9 cellular contexts compared by ENCODE assay signal in the genomic region with DNA sequence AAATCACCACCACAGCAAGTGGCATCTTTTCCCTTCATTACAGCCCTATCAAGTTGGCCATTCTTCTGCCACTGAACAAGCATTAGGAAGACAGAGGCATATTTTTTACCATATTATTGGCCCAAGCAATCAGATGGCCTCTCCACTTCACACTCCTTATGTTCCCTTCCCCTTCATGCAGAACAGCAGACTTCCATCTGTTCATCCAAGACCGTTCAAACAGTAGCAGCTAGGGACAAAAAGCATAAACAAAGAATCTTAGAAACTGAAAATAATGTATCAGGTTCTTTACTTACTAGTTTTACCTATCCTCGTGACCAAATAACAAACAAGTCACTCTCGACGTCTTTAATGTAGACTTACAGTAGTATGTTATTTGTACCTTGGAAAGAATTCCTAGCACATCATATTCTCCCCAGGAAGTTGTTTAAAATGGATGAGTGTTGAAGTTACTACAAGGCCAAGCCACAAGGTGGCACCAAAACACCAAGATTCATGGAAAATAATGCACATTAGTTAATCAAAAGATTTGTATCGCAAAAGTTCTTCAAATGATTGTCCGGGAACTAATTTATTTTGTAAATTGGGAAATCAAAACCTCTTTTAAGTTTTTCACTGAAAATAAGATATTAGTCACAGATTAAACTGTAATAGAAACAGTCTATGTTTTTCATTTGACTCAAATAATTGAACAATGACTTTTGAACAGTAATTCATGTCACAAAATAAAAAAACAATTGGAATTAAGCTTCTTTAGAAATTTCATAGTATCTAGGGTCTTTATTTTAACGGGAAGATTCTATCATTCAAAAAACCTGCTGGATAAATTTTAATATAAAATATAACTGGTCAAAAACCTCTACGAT.
DNase-seq lines count a peak whose midpoint lies in the region; ATAC-seq, FAIRE-seq and TF ChIP-seq lines count a peak whose summit lies in the region.
"Had no signal": no experiment of that assay in that cellular context is flagged by ENCODE, and none has a peak within 500 bp of the region (broad histone marks: within the 10 kb centered on the region; RNA-seq: fewer than 3 reads in every experiment).

No MANE protein-coding gene starts in this region.

- no CpG with 5 or more reads among the region's 8 CpGs for WGBS in IMR-90 (ENCODE audit: extremely low coverage in 2 of 2, insufficient read length in 1 of 2), 2 experiments
- 33 to 38% (median 37%) methylated on average over 8 of the region's 8 CpGs for WGBS in small intestine, 3 donors

- H2AFZ ChIP-seq in IMR-90 (replicated peaks; ENCODE audit: low read length, poor library complexity): no peak overlapping the region

- H3K56ac ChIP-seq in IMR-90 (ENCODE audit: extremely low read depth, insufficient read depth, low read length): no peak overlapping the region

- H3K14ac ChIP-seq in IMR-90 (replicated peaks; ENCODE audit: low read depth, low read length): no peak overlapping the region

- 0 out of 2 replicates have a peak, but pooled peaks cover 2% of the 10 kb centered on the region for H3K36me3 ChIP-seq in IMR-90 (ENCODE audit: control insufficient read depth, insufficient read depth, low read length)
- peaks cover 0 to 14% (median 0%) of the 10 kb centered on the region in 3 donors for H3K36me3 ChIP-seq in Peyer's patch
- H3K36me3 ChIP-seq in right atrium auricular region: peaks cover 14% of the 10 kb centered on the region
- H3K36me3 ChIP-seq in small intestine (ENCODE audit: control insufficient read depth in 2 of 2, insufficient read depth in 2 of 2, low read length in 2 of 2): peaks cover 0 to 11% of the 10 kb centered on the region in 2 donors

- no peak overlapping the region for H4K91ac ChIP-seq in IMR-90 (ENCODE audit: insufficient read depth, low read depth, low read length)

- peak; percentile 80 for TF ChIP-seq CTCF in IMR-90 (conservative IDR thresholded peaks at IDR 0.05; ENCODE audit: low read depth, low read length)
- TF ChIP-seq CTCF in Peyer's patch (IDR thresholded peaks at IDR 0.05): peak; percentile 16 to 89 (median 82)
- peak; percentile 65 to 83 for TF ChIP-seq CTCF in right atrium auricular region (IDR thresholded peaks at IDR 0.05)

- intact Hi-C loops in IMR-90 (cut with micrococcal nuclease): loop anchor here (1.0 to 10.0 kb wide), 5 partner anchors 110 to 723 kb away; partner anchors contain the start of gene VPS41

- H3K4ac ChIP-seq in IMR-90 (ENCODE audit: low read depth, low read length): no peak overlapping the region

- H3K4me1 Mint-ChIP-seq in activated naive CD8-positive, alpha-beta T cell treated with anti-CD3 and anti-CD28 coated beads, Interleukin-2, amount 50 U/mL, for 24 hours: no peaks in the 10 kb centered on the region
- H3K4me1 Mint-ChIP-seq: activated naive CD4-positive, alpha-beta T cell treated with anti-CD3 and anti-CD28 coated beads, Interleukin-2, amount 50 U/mL, for 24 hours had no signal

- no peaks in the 10 kb centered on the region for H3K9me3 ChIP-seq in IMR-90 (ENCODE audit: control insufficient read depth, insufficient read depth, low read length)
- no peaks in the 10 kb centered on the region for H3K9me3 ChIP-seq in Peyer's patch
- no peaks in the 10 kb centered on the region for H3K9me3 ChIP-seq in right atrium auricular region
- H3K9me3 ChIP-seq in small intestine (ENCODE audit: control insufficient read depth, low read depth): no peaks in the 10 kb centered on the region

- no peak overlapping the region for H2AK9ac ChIP-seq in IMR-90 (replicated peaks; ENCODE audit: low read depth, low read length, poor library complexity)

- no peaks in the 10 kb centered on the region; the same call in 1 of the 2 replicates for H3K4me1 ChIP-seq in IMR-90 (ENCODE audit: control insufficient read depth, insufficient read depth, low read length)
- H3K4me1 ChIP-seq in Peyer's patch: no peaks in the 10 kb centered on the region
- no peaks in the 10 kb centered on the region for H3K4me1 ChIP-seq in right atrium auricular region
- H3K4me1 ChIP-seq in small intestine (ENCODE audit: control insufficient read depth in 2 of 2, insufficient read depth in 1 of 2, low read depth in 1 of 2, low read length in 1 of 2): no peaks in the 10 kb centered on the region

- dilution Hi-C loops in IMR-90 (cut with HindIII; ENCODE audit: low sequenced_read_pairs, unreplicated experiment): no loop called here

- H2BK20ac ChIP-seq in IMR-90 (ENCODE audit: low read depth, low read length): no peak overlapping the region

- H3K18ac ChIP-seq in IMR-90 (ENCODE audit: low read depth, low read length): no peak overlapping the region

- FAIRE-seq in small intestine (lab: Jason Lieb, UNC): peak; percentile 85

- in situ Hi-C loops in IMR-90 (cut with MboI; ENCODE audit: low sequenced_read_pairs): loop anchor here (25.0 kb wide), 1 partner anchor 665 kb away; no protein-coding TSS in a partner anchor

- TF ChIP-seq RAD21 in IMR-90 (IDR thresholded peaks at IDR 0.05; ENCODE audit: low read length): peak; percentile 88

- peaks cover 8% of the 10 kb centered on the region for H3K36me3 Mint-ChIP-seq in activated naive CD8-positive, alpha-beta T cell treated with anti-CD3 and anti-CD28 coated beads, Interleukin-2, amount 50 U/mL, for 24 hours (ENCODE audit: low read depth)

- no peak overlapping the region for H3K4me2 ChIP-seq in IMR-90 (ENCODE audit: low read depth, low read length)

- H3K27ac Mint-ChIP-seq in activated naive CD8-positive, alpha-beta T cell treated with anti-CD3 and anti-CD28 coated beads, Interleukin-2, amount 50 U/mL, for 24 hours: no peak overlapping the region
- H3K27ac Mint-ChIP-seq: activated naive CD4-positive, alpha-beta T cell treated with anti-CD3 and anti-CD28 coated beads, Interleukin-2, amount 50 U/mL, for 24 hours had no signal

- no peaks in the 10 kb centered on the region for H4K20me1 ChIP-seq in IMR-90 (ENCODE audit: insufficient read depth, low read length)

- H3K9me3 Mint-ChIP-seq in activated naive CD8-positive, alpha-beta T cell treated with anti-CD3 and anti-CD28 coated beads, Interleukin-2, amount 50 U/mL, for 24 hours: no peaks in the 10 kb centered on the region
- H3K9me3 Mint-ChIP-seq: activated naive CD4-positive, alpha-beta T cell treated with anti-CD3 and anti-CD28 coated beads, Interleukin-2, amount 50 U/mL, for 24 hours had no signal

- no peak overlapping the region for H4K8ac ChIP-seq in IMR-90 (ENCODE audit: low read depth in 2 of 2, low read length in 2 of 2)

- no TSS peak for BruUV-seq in IMR-90 (replicated peaks; lab: Mats Ljungman, UMichigan)

- H3K9ac ChIP-seq in IMR-90 (ENCODE audit: low read depth, low read length): no peak overlapping the region

- H2BK5ac ChIP-seq in IMR-90 (ENCODE audit: low read depth, low read length, poor library complexity, severe bottlenecking): no peak overlapping the region

- H3K27me3 Mint-ChIP-seq in activated naive CD8-positive, alpha-beta T cell treated with anti-CD3 and anti-CD28 coated beads, Interleukin-2, amount 50 U/mL, for 24 hours: no peaks in the 10 kb centered on the region
- H3K27me3 Mint-ChIP-seq: activated naive CD4-positive, alpha-beta T cell treated with anti-CD3 and anti-CD28 coated beads, Interleukin-2, amount 50 U/mL, for 24 hours had no signal

- H3K23ac ChIP-seq in IMR-90 (ENCODE audit: low read depth, low read length): no peak overlapping the region

- TF ChIP-seq POLR2A in IMR-90 (IDR thresholded peaks at IDR 0.05; ENCODE audit: low read depth, low read length) (0 out of 2 replicates have a peak, but pooled peaks have one; percentile 20), Peyer's patch (IDR thresholded peaks at IDR 0.05) (no peak)

- H2BK120ac ChIP-seq in IMR-90 (ENCODE audit: low read depth, low read length): no peak overlapping the region

- H4K5ac ChIP-seq in IMR-90 (ENCODE audit: low read depth, low read length): no peak overlapping the region

- peak; percentile 85 for ATAC-seq in IMR-90 (ENCODE audit: low read depth)
- ATAC-seq in activated naive CD8-positive, alpha-beta T cell treated with anti-CD3 and anti-CD28 coated beads, Interleukin-2, amount 50 U/mL, for 24 hours: no peak
- ATAC-seq in GM19463 (IDR thresholded peaks at IDR 0.05; ENCODE audit: unreplicated experiment): no peak
- no peak for ATAC-seq in GM21825 (IDR thresholded peaks at IDR 0.05; ENCODE audit: unreplicated experiment)

- H3K4me3 ChIP-seq in IMR-90 (ENCODE audit: insufficient read depth, low read depth, low read length) (no peak overlapping the region), Peyer's patch (no peak overlapping the region), right atrium auricular region (no peak overlapping the region), small intestine (ENCODE audit: low read depth in 1 of 2, low read length in 2 of 2) (no peak overlapping the region)

- CTCF ChIA-PET in IMR-90 (lab: Yijun Ruan, JAX): no interaction called here

- POLR2A ChIA-PET in IMR-90 (lab: Charles Lee; ENCODE audit: unreplicated experiment): no interaction called here

- H3K27me3 ChIP-seq in IMR-90 (ENCODE audit: control insufficient read depth, insufficient read depth, low read length) (no peaks in the 10 kb centered on the region), Peyer's patch (no peaks in the 10 kb centered on the region), right atrium auricular region (no peaks in the 10 kb centered on the region), small intestine (ENCODE audit: control insufficient read depth in 2 of 2, insufficient read depth in 2 of 2, low read length in 2 of 2) (no peaks in the 10 kb centered on the region)

- H3K79me1 ChIP-seq in IMR-90 (ENCODE audit: low read depth in 1 of 2, low read length in 2 of 2): no peaks in the 10 kb centered on the region

- no peak overlapping the region for H3K27ac ChIP-seq in IMR-90 (ENCODE audit: insufficient read depth, low read length)
- H3K27ac ChIP-seq in Peyer's patch: no peak overlapping the region
- no peak overlapping the region for H3K27ac ChIP-seq in right atrium auricular region
- H3K27ac ChIP-seq in small intestine (ENCODE audit: low read depth in 1 of 2, low read length in 1 of 2): no peak overlapping the region

- DNase-seq in DMS79 treated with DMSO at 0.1 percent for 48 hours (lab: John Stamatoyannopoulos, UW) (peak; percentile 74), IMR-90 (peak; percentile 67), Peyer's patch (peak in 2 of 3 donors; percentile 27 to 87), right atrium auricular region (ENCODE audit: low spot score) (no peak), small intestine (peak; percentile 66)
- peak; percentile 43 for DNase-seq in activated naive CD8-positive, alpha-beta T cell treated with anti-CD3 and anti-CD28 coated beads, Interleukin-2, amount 50 U/mL, for 24 hours

- H2AK5ac ChIP-seq in IMR-90 (ENCODE audit: low read depth, low read length): no peak overlapping the region

- no peaks in the 10 kb centered on the region for H3K9me1 ChIP-seq in IMR-90 (ENCODE audit: insufficient read depth, low read length)

- no peak overlapping the region for H3K4me3 Mint-ChIP-seq in activated naive CD8-positive, alpha-beta T cell treated with anti-CD3 and anti-CD28 coated beads, Interleukin-2, amount 50 U/mL, for 24 hours
- H3K4me3 Mint-ChIP-seq: activated naive CD4-positive, alpha-beta T cell treated with anti-CD3 and anti-CD28 coated beads, Interleukin-2, amount 50 U/mL, for 24 hours had no signal

- H2BK15ac ChIP-seq in IMR-90 (ENCODE audit: low read depth, low read length): no peak overlapping the region

TF ChIP-seq in IMR-90, 13 proteins besides CTCF, POLR2A, EP300 and RAD21:
- TF ChIP-seq NFE2L2 (IDR thresholded peaks at IDR 0.05; ENCODE audit: low read depth, low read length) (no peak), SMC3 (IDR thresholded peaks at IDR 0.05; ENCODE audit: low read depth, low read length) (peak; percentile 79)
